ENCODE assay signal across 23 cellular contexts in the genomic region with DNA sequence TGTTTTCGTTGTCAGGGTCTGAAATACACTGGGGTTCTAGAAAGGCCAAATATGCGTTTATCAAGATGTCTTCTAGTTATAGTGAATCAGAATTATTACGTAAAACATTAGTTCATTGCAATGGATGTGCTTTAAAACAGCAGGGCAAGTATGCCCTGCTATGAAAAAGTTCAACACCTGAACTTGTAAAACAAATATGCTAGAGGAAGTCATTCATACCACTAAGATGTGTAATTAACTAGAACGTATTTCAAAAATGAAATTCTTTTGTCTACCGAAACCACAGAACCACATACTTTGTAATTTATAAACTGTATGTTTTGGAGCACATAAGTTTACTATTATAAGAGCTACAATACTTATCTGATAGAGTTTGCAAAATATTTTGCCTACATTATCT.
DNase-seq lines count a peak whose midpoint lies in the region; ATAC-seq and TF ChIP-seq lines count a peak whose summit lies in the region.
"Had no signal": no experiment of that assay in that cellular context is flagged by ENCODE, and none has a peak within 500 bp of the region (broad histone marks: within the 10 kb centered on the region; RNA-seq: fewer than 3 reads in every experiment).

No MANE protein-coding gene starts in this region.

- no peak overlapping the region for H3K9ac ChIP-seq in neural cell (ENCODE audit: low read length)
- H3K9ac ChIP-seq: GM23248, KMS-11, SK-N-SH had no signal

- H4K20me1 ChIP-seq in neural cell (ENCODE audit: insufficient read depth) = no peaks in the 10 kb centered on the region

- H3K27ac ChIP-seq in epithelial cell of prostate (no peak overlapping the region), neural cell (ENCODE audit: low read length) (peak overlapping the region; percentile 16)
- H3K27ac ChIP-seq: GM23248, KMS-11, PC-9 had no signal

- no peak overlapping the region for H2AFZ ChIP-seq in neural cell (ENCODE audit: low read depth, low read length)
- H2AFZ ChIP-seq: GM23248, PC-9 had no signal

- H3K9me3 ChIP-seq in neural cell (ENCODE audit: low read length) = no peaks in the 10 kb centered on the region
- H3K9me3 ChIP-seq: SK-N-SH had no signal

- no peaks in the 10 kb centered on the region for H3K36me3 ChIP-seq in neural cell (ENCODE audit: insufficient read depth, low read length)

- H3F3A ChIP-seq in neural cell (ENCODE audit: insufficient read depth, low read length, poor library complexity, severe bottlenecking) = peaks cover 4% of the 10 kb centered on the region

- no peaks in the 10 kb centered on the region for H3K9me2 ChIP-seq in neural cell (ENCODE audit: insufficient read depth, low read length)
- H3K9me2 ChIP-seq: SK-N-SH had no signal

- no peak overlapping the region for H3K4me2 ChIP-seq in neural cell (ENCODE audit: low read length)
- H3K4me2 ChIP-seq: KMS-11, PC-9, SK-N-SH had no signal

- ATAC-seq in GM18505 (IDR thresholded peaks at IDR 0.05; ENCODE audit: unreplicated experiment) (no peak), HG03565 (IDR thresholded peaks at IDR 0.05; ENCODE audit: unreplicated experiment) (no peak), HG03045 (IDR thresholded peaks at IDR 0.05; ENCODE audit: unreplicated experiment) (no peak)

- H3K4me3 ChIP-seq in Jurkat, Clone E6-1 (ENCODE audit: low read length) = no peak overlapping the region
- no peak overlapping the region for H3K4me3 ChIP-seq in astrocyte of the spinal cord (ENCODE audit: low read depth, low read length)
- no peak overlapping the region for H3K4me3 ChIP-seq in neural cell (ENCODE audit: low read length)
- H3K4me3 ChIP-seq: GM23248, PC-9 had no signal

- TF ChIP-seq CTCF in astrocyte of the spinal cord (IDR thresholded peaks at IDR 0.05; ENCODE audit: low read depth, low read length) (no peak), neural cell (IDR thresholded peaks at IDR 0.05; ENCODE audit: poor library complexity, severe bottlenecking) (no peak)

- peak; percentile 27 for DNase-seq in Jurkat, Clone E6-1 (ENCODE audit: low read depth, low spot score)
- peak; percentile 43 for DNase-seq in astrocyte of the spinal cord (ENCODE audit: low read depth, low spot score)
- DNase-seq in epithelial cell of prostate (ENCODE audit: low read depth, low spot score) = peak; percentile 10
- DNase-seq in MV-4-11 (lab: John Stamatoyannopoulos, UW) = no peak
- DNase-seq: CD4-positive, CD25-positive, alpha-beta regulatory T cell; GM23248; H9; HFFc6; NCI-H1092; NCI-H1436 treated with DMSO at 0.1 percent for 48 hours; NCI-H1930; NCI-H2227 treated with DMSO at 0.1 percent for 48 hours; NCI-H510A treated with DMSO at 0.1 percent for 48 hours; NCI-H748 treated with DMSO at 0.1 percent for 48 hours; RPMI8226; SHP77 treated with DMSO at 0.1 percent for 48 hours had no signal

- no peaks in the 10 kb centered on the region for H3K27me3 ChIP-seq in neural cell (ENCODE audit: insufficient read depth, low read depth, low read length)

- TF ChIP-seq EP300 in neural cell (conservative IDR thresholded peaks at IDR 0.05; ENCODE audit: poor library complexity, severe bottlenecking) = no peak

- TF ChIP-seq RAD21 in neural cell (conservative IDR thresholded peaks at IDR 0.05) = no peak

- H3K79me2 ChIP-seq in neural cell (replicated peaks; ENCODE audit: insufficient read depth, low read length) = no peaks in the 10 kb centered on the region

- no peak for TF ChIP-seq POLR2A in GM18505 (IDR thresholded peaks at IDR 0.05; ENCODE audit: borderline replicate concordance, extremely low read depth, insufficient read depth, insufficient read length)

- in situ Hi-C loops in astrocyte of the spinal cord (cut with HindIII; ENCODE audit: low sequenced_read_pairs) = no loop called here

TF ChIP-seq in neural cell, 6 proteins besides CTCF, POLR2A, EP300 and RAD21:
- TF ChIP-seq MXI1 (conservative IDR thresholded peaks at IDR 0.05; ENCODE audit: poor library complexity, severe bottlenecking) = no peak
- no peak for TF ChIP-seq TAF1 (IDR thresholded peaks at IDR 0.05; ENCODE audit: low read depth)
- TF ChIP-seq EZH2 (IDR thresholded peaks at IDR 0.05; ENCODE audit: borderline replicate concordance, insufficient read depth, low read length, poor library complexity, severe bottlenecking) = no peak
- TF ChIP-seq, protein P1, sequence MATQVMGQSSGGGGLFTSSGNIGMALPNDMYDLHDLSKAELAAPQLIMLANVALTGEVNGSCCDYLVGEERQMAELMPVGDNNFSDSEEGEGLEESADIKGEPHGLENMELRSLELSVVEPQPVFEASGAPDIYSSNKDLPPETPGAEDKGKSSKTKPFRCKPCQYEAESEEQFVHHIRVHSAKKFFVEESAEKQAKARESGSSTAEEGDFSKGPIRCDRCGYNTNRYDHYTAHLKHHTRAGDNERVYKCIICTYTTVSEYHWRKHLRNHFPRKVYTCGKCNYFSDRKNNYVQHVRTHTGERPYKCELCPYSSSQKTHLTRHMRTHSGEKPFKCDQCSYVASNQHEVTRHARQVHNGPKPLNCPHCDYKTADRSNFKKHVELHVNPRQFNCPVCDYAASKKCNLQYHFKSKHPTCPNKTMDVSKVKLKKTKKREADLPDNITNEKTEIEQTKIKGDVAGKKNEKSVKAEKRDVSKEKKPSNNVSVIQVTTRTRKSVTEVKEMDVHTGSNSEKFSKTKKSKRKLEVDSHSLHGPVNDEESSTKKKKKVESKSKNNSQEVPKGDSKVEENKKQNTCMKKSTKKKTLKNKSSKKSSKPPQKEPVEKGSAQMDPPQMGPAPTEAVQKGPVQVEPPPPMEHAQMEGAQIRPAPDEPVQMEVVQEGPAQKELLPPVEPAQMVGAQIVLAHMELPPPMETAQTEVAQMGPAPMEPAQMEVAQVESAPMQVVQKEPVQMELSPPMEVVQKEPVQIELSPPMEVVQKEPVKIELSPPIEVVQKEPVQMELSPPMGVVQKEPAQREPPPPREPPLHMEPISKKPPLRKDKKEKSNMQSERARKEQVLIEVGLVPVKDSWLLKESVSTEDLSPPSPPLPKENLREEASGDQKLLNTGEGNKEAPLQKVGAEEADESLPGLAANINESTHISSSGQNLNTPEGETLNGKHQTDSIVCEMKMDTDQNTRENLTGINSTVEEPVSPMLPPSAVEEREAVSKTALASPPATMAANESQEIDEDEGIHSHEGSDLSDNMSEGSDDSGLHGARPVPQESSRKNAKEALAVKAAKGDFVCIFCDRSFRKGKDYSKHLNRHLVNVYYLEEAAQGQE (IDR thresholded peaks at IDR 0.05; ENCODE audit: borderline replicate concordance) = no peak
- TF ChIP-seq POLR2AphosphoS5 (IDR thresholded peaks at IDR 0.05) = no peak
- TF ChIP-seq SMC3 (conservative IDR thresholded peaks at IDR 0.05; ENCODE audit: poor library complexity) = no peak
TF ChIP-seq in neural cell: peak in this region for 0.
